ENCODE assay signal across 2 cellular contexts in the genomic region with DNA sequence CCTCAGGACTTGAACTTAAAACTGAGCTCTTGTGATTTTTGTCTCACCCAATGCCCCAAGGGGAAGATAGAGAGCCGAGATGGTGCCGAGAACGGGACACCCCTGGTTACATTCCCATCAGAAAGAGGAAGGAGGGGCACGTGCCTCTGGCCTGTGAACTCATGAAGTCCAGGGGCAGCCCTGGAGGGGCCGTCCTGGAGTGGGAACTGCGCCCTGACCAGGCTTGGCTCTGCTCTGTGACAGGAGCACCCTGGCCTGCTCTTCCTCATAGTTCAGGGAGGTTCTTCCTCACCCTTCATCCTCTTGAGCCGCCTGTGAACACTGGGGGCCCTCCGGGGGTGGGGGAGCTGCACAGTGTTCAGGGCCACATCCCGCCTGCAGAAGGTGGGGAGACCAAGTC.
TF ChIP-seq lines count a peak whose summit lies in the region.

No MANE protein-coding gene starts in this region.

TF ChIP-seq in IMR-90, 13 proteins besides CTCF, POLR2A, EP300 and RAD21:
- TF ChIP-seq RFX5 (IDR thresholded peaks at IDR 0.05; ENCODE audit: low read depth, low read length) (no peak), RCOR1 (IDR thresholded peaks at IDR 0.05; ENCODE audit: insufficient replicate concordance, low read length) (no peak), FOS (IDR thresholded peaks at IDR 0.05; ENCODE audit: low read depth, low read length) (no peak), SMC3 (IDR thresholded peaks at IDR 0.05; ENCODE audit: low read depth, low read length) (no peak), MAZ (IDR thresholded peaks at IDR 0.05; ENCODE audit: borderline replicate concordance, low read depth, low read length) (no peak), BHLHE40 (IDR thresholded peaks at IDR 0.05; ENCODE audit: low read depth, low read length) (no peak), MXI1 (IDR thresholded peaks at IDR 0.05; ENCODE audit: borderline replicate concordance, low read depth, low read length) (no peak), USF2 (IDR thresholded peaks at IDR 0.05; ENCODE audit: low read depth, low read length) (no peak), CEBPB (IDR thresholded peaks at IDR 0.05; ENCODE audit: low read depth, low read length) (no peak), ELK1 (IDR thresholded peaks at IDR 0.05; ENCODE audit: borderline replicate concordance, low read depth, low read length) (no peak), MAFK (IDR thresholded peaks at IDR 0.05; ENCODE audit: low read depth, low read length) (no peak), NFE2L2 (IDR thresholded peaks at IDR 0.05; ENCODE audit: low read depth, low read length) (no peak), CHD1 (IDR thresholded peaks at IDR 0.05; ENCODE audit: low read depth, low read length) (no peak)

TF ChIP-seq in H1, 55 proteins besides CTCF, POLR2A, EP300 and RAD21:
- TF ChIP-seq SIX5 (IDR thresholded peaks at IDR 0.05; ENCODE audit: low read depth, low read length) (no peak), SIRT6 (IDR thresholded peaks at IDR 0.05; ENCODE audit: low read length) (no peak), SP1 (IDR thresholded peaks at IDR 0.05; ENCODE audit: low read depth, low read length) (no peak), ZNF274 (IDR thresholded peaks at IDR 0.05; ENCODE audit: borderline replicate concordance, extremely low read depth, low read length) (no peak), CBX8 (IDR thresholded peaks at IDR 0.05; ENCODE audit: borderline replicate concordance, low read depth, low read length) (no peak), KDM4A (IDR thresholded peaks at IDR 0.05; ENCODE audit: low read depth, low read length, severe bottlenecking) (no peak), JUN (IDR thresholded peaks at IDR 0.05; ENCODE audit: low read depth, low read length) (no peak), FOSL1 (IDR thresholded peaks at IDR 0.05; ENCODE audit: insufficient read depth, low read depth, low read length) (no peak), SAP30 (IDR thresholded peaks at IDR 0.05; ENCODE audit: insufficient read depth, insufficient replicate concordance, low read length) (no peak), BACH1 (IDR thresholded peaks at IDR 0.05; ENCODE audit: low read length) (no peak), CHD7 (IDR thresholded peaks at IDR 0.05; ENCODE audit: insufficient replicate concordance, low read length) (no peak), TBP (IDR thresholded peaks at IDR 0.05; ENCODE audit: low read depth, low read length) (no peak), RFX5 (IDR thresholded peaks at IDR 0.05; ENCODE audit: borderline replicate concordance, low read depth, low read length) (no peak), SUZ12 (IDR thresholded peaks at IDR 0.05; ENCODE audit: low read length) (no peak), SIN3A (conservative IDR thresholded peaks at IDR 0.05 in 1 of 2, IDR thresholded peaks at IDR 0.05 in 1 of 2; ENCODE audit: low read depth in 1 of 2, low read length in 2 of 2) (no peak), SRF (IDR thresholded peaks at IDR 0.05; ENCODE audit: low read depth, low read length) (no peak), TCF12 (IDR thresholded peaks at IDR 0.05; ENCODE audit: low read depth, low read length) (no peak), NANOG (IDR thresholded peaks at IDR 0.05; ENCODE audit: insufficient read depth, low read depth, low read length, poor library complexity, severe bottlenecking) (no peak)
